ENCODE assay signal across 9 cellular contexts in the genomic region with DNA sequence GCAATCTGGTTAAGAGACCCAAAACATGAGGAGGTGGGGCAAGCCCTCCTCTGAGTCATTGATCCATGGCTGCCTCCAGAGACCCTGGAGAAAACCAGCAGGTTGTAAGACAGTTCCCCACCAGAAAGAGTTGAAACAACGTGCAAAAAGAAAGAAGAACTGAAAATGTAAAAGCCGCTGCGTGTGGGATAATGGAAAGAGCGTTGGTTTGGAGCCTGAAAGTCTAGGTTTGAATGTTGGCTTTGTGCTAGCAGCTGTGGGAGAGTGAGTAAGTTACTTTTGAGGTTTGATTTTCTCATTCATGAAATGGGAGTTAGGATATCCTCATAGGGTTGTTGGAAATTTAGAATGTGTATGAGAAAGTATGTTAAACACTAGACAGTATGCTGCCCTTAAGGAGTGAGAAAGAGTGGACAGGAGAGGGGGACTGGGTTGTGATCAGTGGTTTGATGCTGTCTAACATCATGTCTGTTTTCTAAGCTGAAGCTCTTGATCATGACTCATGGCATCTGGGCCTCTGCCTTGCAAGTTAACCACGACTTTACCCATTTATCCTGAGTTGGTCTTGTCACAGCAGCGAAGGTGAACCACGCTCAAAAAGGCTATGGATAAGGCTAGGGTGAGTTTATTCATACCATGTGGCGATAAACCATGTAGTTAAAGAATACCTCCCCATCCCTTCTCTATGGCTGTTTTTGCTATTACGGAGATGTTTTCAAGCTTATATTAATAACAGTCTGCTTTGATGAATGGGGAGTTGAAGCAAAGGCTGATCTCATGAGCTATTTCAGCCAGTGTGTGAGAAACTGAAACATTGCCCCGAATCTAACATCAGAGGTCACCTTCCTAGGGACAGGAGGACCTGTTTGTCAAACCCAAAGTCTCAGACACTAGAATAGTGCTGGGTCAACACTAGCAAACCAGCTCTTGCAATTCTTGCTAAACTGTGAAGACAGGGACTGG. TPM values are rescaled to one million over a fixed set of nuclear protein-coding genes. Genes with fewer than 3 reads are reported as not detected.
DNase-seq lines count a peak whose midpoint lies in the region; ATAC-seq and TF ChIP-seq lines count a peak whose summit lies in the region.
"Had no signal": no experiment of that assay in that cellular context is flagged by ENCODE, and none has a peak within 500 bp of the region (broad histone marks: within the 10 kb centered on the region; RNA-seq: fewer than 3 reads in every experiment).

No MANE protein-coding gene starts in this region.

- CTCF ChIA-PET in MCF 10A (lab: Yijun Ruan, JAX) = interaction anchor here (0.9 to 1.5 kb wide), 2 partner anchors 26 to 58 kb away, joined by 3 to 5 read pairs; no protein-coding TSS in a partner anchor

- BruUV-seq in MCF 10A (replicated peaks; lab: Mats Ljungman, UMichigan) = no TSS peak

- H3K27me3 ChIP-seq in breast epithelium = no peaks in the 10 kb centered on the region
- no peaks in the 10 kb centered on the region for H3K27me3 ChIP-seq in smooth muscle cell (ENCODE audit: low read depth)
- no peaks in the 10 kb centered on the region for H3K27me3 ChIP-seq in aorta (ENCODE audit: control insufficient read depth in 1 of 2, insufficient read depth in 2 of 2, low read length in 1 of 2)

- no peak overlapping the region for H3K4me2 ChIP-seq in smooth muscle cell

- no peaks in the 10 kb centered on the region for H3F3A ChIP-seq in smooth muscle cell (ENCODE audit: low read depth)

- H3K9me3 Mint-ChIP-seq in MCF 10A (ENCODE audit: unreplicated experiment) = no peaks in the 10 kb centered on the region
- H3K9me3 Mint-ChIP-seq: nephron had no signal

- no peak for DNase-seq in MCF 10A (ENCODE audit: unreplicated experiment)
- DNase-seq in breast epithelium (ENCODE audit: low spot score in 2 of 2) = no peak
- peak; percentile 16 for DNase-seq in SIG-M5 (lab: John Stamatoyannopoulos, UW)
- no peak for DNase-seq in smooth muscle cell (lab: John Stamatoyannopoulos, UW; ENCODE audit: unreplicated experiment)
- no peak for DNase-seq in aorta
- DNase-seq in stimulated activated naive CD4-positive, alpha-beta T cell (lab: John Stamatoyannopoulos, UW) = no peak
- DNase-seq in NCI-H69 (lab: John Stamatoyannopoulos, UW) = no peak

- no peaks in the 10 kb centered on the region for H4K20me1 ChIP-seq in smooth muscle cell (ENCODE audit: low read depth)

- peaks cover 46% of the 10 kb centered on the region for H3K4me1 Mint-ChIP-seq in MCF 10A (ENCODE audit: insufficient read depth, unreplicated experiment)

- no peaks in the 10 kb centered on the region for H3K36me3 Mint-ChIP-seq in MCF 10A (ENCODE audit: insufficient read depth, unreplicated experiment)

- no peaks in the 10 kb centered on the region for H3K27me3 Mint-ChIP-seq in MCF 10A (ENCODE audit: insufficient read depth, unreplicated experiment)

- H2AFZ ChIP-seq in smooth muscle cell (ENCODE audit: low read depth) = no peak overlapping the region

- intact Hi-C loops in MCF 10A (cut with micrococcal nuclease) = no loop called here
- intact Hi-C loops in breast epithelium (cut with DNase I; ENCODE audit: low total_unique reads) = no loop called here
- intact Hi-C loops in aorta (cut with DNase I) = no loop called here

- 76% methylated on average over 10 of the region's 10 CpGs for WGBS in smooth muscle cell (ENCODE audit: low lambda C conversion rate)
- WGBS in aorta, 2 donors = 78 to 82% methylated on average over 10 of the region's 10 CpGs

- ATAC-seq in HG02943 (IDR thresholded peaks at IDR 0.05; ENCODE audit: low read depth, unreplicated experiment) (peak; percentile 74), aorta (ENCODE audit: low FRiP score) (no peak)

- no peaks in the 10 kb centered on the region for H3K79me2 ChIP-seq in smooth muscle cell (ENCODE audit: low read depth)

- POLR2A ChIA-PET in MCF 10A (lab: Yijun Ruan, JAX) = interaction anchor here (0.6 to 5.1 kb wide), 4 partner anchors 12 to 58 kb away, joined by 3 to 65 read pairs (median 10); no protein-coding TSS in a partner anchor

- H3K9me3 ChIP-seq in breast epithelium (no peaks in the 10 kb centered on the region), smooth muscle cell (replicated peaks; ENCODE audit: low read depth) (no peaks in the 10 kb centered on the region), aorta (ENCODE audit: control insufficient read depth, low read length) (no peaks in the 10 kb centered on the region)

- H3K27ac ChIP-seq in breast epithelium = peak overlapping the region in 1 of 2 donors; percentile 10
- peak overlapping the region; percentile 27 for H3K27ac ChIP-seq in smooth muscle cell (ENCODE audit: low read depth)
- H3K27ac ChIP-seq in aorta (ENCODE audit: low read depth in 1 of 2, low read length in 2 of 2) = no peak overlapping the region

- no peak for TF ChIP-seq CTCF in MCF 10A (IDR thresholded peaks at IDR 0.05; ENCODE audit: unreplicated experiment)
- TF ChIP-seq CTCF in breast epithelium (IDR thresholded peaks at IDR 0.05) = no peak
- no peak for TF ChIP-seq CTCF in smooth muscle cell (IDR thresholded peaks at IDR 0.05; ENCODE audit: borderline replicate concordance, insufficient read depth, poor library complexity, severe bottlenecking)

- H3K4me1 ChIP-seq in breast epithelium = no peaks in the 10 kb centered on the region
- H3K4me1 ChIP-seq in smooth muscle cell (ENCODE audit: low read depth) = no peaks in the 10 kb centered on the region
- H3K4me1 ChIP-seq in aorta (ENCODE audit: control insufficient read depth in 1 of 2, insufficient read depth in 2 of 2, low read length in 2 of 2) = peaks cover 0 to 5% of the 10 kb centered on the region in 2 donors

- H3K9ac ChIP-seq in smooth muscle cell (ENCODE audit: low read depth) = no peak overlapping the region

- TF ChIP-seq POLR2A in breast epithelium (IDR thresholded peaks at IDR 0.05) = no peak

- H3K36me3 ChIP-seq in breast epithelium (no peaks in the 10 kb centered on the region), smooth muscle cell (ENCODE audit: low read depth) (no peaks in the 10 kb centered on the region), aorta (ENCODE audit: control insufficient read depth in 1 of 2, insufficient read depth in 2 of 2, low read length in 1 of 2) (no peaks in the 10 kb centered on the region)

- H3K27ac Mint-ChIP-seq in MCF 10A (ENCODE audit: low read depth, unreplicated experiment) = peak overlapping the region; percentile 3

- no peak overlapping the region for H3K4me3 Mint-ChIP-seq in MCF 10A (ENCODE audit: unreplicated experiment)
- H3K4me3 Mint-ChIP-seq: nephron had no signal

- no peak overlapping the region for H3K4me3 ChIP-seq in breast epithelium
- no peak overlapping the region for H3K4me3 ChIP-seq in smooth muscle cell
- no peak overlapping the region for H3K4me3 ChIP-seq in aorta (ENCODE audit: low read length in 2 of 2)

RNA-seq across cellular contexts. Expression of gene ZNF366, which starts 41.3 kb away (rescaled TPM):
- total RNA-seq in MCF 10A (2022) (not detected in 2 replicates), breast epithelium (1 to 10 TPM; 1.9 to 5.2 (median 2.6) TPM), smooth muscle cell (not detected in 2 replicates), aorta (10 to 100 TPM in 1 of 2 donors, 1 to 10 TPM in 1; 5.8 to 10.3 TPM)
- polyA plus RNA-seq in smooth muscle cell (not detected in 2 replicates), aorta (not detected)
